1 cellular context compared by ENCODE assay signal in genomic region chr22:49595465-49596078, GRCh38.
TF ChIP-seq lines count a peak whose summit lies in the region.

No MANE protein-coding gene starts in this region.

TF ChIP-seq in HEK293, 187 proteins besides CTCF, POLR2A, EP300 and RAD21 (continued from another document):
- TF ChIP-seq, protein P1, sequence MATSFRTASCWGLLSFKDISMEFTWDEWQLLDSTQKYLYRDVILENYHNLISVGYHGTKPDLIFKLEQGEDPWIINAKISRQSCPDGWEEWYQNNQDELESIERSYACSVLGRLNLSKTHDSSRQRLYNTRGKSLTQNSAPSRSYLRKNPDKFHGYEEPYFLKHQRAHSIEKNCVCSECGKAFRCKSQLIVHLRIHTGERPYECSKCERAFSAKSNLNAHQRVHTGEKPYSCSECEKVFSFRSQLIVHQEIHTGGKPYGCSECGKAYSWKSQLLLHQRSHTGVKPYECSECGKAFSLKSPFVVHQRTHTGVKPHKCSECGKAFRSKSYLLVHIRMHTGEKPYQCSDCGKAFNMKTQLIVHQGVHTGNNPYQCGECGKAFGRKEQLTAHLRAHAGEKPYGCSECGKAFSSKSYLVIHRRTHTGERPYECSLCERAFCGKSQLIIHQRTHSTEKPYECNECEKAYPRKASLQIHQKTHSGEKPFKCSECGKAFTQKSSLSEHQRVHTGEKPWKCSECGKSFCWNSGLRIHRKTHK (tag by site-specific recombination; IDR thresholded peaks at IDR 0.05) = peak; percentile 47
- no peak for TF ChIP-seq ZNF488 (tag by site-specific recombination; IDR thresholded peaks at IDR 0.05)
- TF ChIP-seq ZNF394 (tag by site-specific recombination; IDR thresholded peaks at IDR 0.05; ENCODE audit: borderline replicate concordance) = no peak
- no peak for TF ChIP-seq ZSCAN5A (tag by site-specific recombination; IDR thresholded peaks at IDR 0.05)
- no peak for TF ChIP-seq ZNF211 (tag by site-specific recombination; IDR thresholded peaks at IDR 0.05; ENCODE audit: low read depth)
- no peak for TF ChIP-seq SETDB1 (IDR thresholded peaks at IDR 0.05; ENCODE audit: insufficient read length, low read length)
- TF ChIP-seq ZNF707 (tag by site-specific recombination; IDR thresholded peaks at IDR 0.05) = peak; percentile 18; the same call in 1 of the 2 replicates
- 0 out of 2 replicates have a peak, but pooled peaks have one; percentile 41 for TF ChIP-seq ZNF785 (tag by site-specific recombination; IDR thresholded peaks at IDR 0.05)
- no peak for TF ChIP-seq ZNF404 (tag by site-specific recombination; IDR thresholded peaks at IDR 0.05)
- TF ChIP-seq ZNF138 (tag by site-specific recombination; IDR thresholded peaks at IDR 0.05; ENCODE audit: borderline replicate concordance) = no peak
- TF ChIP-seq ZNF558 (tag by site-specific recombination; IDR thresholded peaks at IDR 0.05) = no peak
- TF ChIP-seq ZNF133 (tag by site-specific recombination; IDR thresholded peaks at IDR 0.05) = no peak
- no peak for TF ChIP-seq OSR2 (tag by site-specific recombination; IDR thresholded peaks at IDR 0.05)
- TF ChIP-seq GLI4 (tag by site-specific recombination; IDR thresholded peaks at IDR 0.05) = no peak
- TF ChIP-seq, protein P2, sequence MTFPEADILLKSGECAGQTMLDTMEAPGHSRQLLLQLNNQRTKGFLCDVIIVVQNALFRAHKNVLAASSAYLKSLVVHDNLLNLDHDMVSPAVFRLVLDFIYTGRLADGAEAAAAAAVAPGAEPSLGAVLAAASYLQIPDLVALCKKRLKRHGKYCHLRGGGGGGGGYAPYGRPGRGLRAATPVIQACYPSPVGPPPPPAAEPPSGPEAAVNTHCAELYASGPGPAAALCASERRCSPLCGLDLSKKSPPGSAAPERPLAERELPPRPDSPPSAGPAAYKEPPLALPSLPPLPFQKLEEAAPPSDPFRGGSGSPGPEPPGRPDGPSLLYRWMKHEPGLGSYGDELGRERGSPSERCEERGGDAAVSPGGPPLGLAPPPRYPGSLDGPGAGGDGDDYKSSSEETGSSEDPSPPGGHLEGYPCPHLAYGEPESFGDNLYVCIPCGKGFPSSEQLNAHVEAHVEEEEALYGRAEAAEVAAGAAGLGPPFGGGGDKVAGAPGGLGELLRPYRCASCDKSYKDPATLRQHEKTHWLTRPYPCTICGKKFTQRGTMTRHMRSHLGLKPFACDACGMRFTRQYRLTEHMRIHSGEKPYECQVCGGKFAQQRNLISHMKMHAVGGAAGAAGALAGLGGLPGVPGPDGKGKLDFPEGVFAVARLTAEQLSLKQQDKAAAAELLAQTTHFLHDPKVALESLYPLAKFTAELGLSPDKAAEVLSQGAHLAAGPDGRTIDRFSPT (tag by site-specific recombination; IDR thresholded peaks at IDR 0.05) = no peak
- TF ChIP-seq ZNF175 (tag by site-specific recombination; IDR thresholded peaks at IDR 0.05) = no peak
- TF ChIP-seq SCRT1 (tag by site-specific recombination; IDR thresholded peaks at IDR 0.05; ENCODE audit: borderline replicate concordance) = no peak
- TF ChIP-seq ZNF140 (tag by site-specific recombination; IDR thresholded peaks at IDR 0.05) = no peak
- no peak for TF ChIP-seq SP2 (tag by site-specific recombination; IDR thresholded peaks at IDR 0.05)
- TF ChIP-seq, protein P3, sequence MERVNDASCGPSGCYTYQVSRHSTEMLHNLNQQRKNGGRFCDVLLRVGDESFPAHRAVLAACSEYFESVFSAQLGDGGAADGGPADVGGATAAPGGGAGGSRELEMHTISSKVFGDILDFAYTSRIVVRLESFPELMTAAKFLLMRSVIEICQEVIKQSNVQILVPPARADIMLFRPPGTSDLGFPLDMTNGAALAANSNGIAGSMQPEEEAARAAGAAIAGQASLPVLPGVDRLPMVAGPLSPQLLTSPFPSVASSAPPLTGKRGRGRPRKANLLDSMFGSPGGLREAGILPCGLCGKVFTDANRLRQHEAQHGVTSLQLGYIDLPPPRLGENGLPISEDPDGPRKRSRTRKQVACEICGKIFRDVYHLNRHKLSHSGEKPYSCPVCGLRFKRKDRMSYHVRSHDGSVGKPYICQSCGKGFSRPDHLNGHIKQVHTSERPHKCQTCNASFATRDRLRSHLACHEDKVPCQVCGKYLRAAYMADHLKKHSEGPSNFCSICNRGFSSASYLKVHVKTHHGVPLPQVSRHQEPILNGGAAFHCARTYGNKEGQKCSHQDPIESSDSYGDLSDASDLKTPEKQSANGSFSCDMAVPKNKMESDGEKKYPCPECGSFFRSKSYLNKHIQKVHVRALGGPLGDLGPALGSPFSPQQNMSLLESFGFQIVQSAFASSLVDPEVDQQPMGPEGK (tag by site-specific recombination; IDR thresholded peaks at IDR 0.05) = no peak
- TF ChIP-seq ZNF658 (tag by site-specific recombination; IDR thresholded peaks at IDR 0.05) = peak; percentile 92; the same call in 1 of the 2 replicates
- no peak for TF ChIP-seq ZBTB6 (tag by site-specific recombination; IDR thresholded peaks at IDR 0.05)
- 0 out of 2 replicates have a peak, but pooled peaks have one; percentile 77 for TF ChIP-seq ZNF155 (tag by site-specific recombination; IDR thresholded peaks at IDR 0.05)
- TF ChIP-seq YY1 (tag by site-specific recombination; IDR thresholded peaks at IDR 0.05) = no peak
- 0 out of 2 replicates have a peak, but pooled peaks have one; percentile 54 for TF ChIP-seq ZNF670 (tag by site-specific recombination; IDR thresholded peaks at IDR 0.05; ENCODE audit: low read depth)
- TF ChIP-seq ZBTB48 (tag by site-specific recombination; IDR thresholded peaks at IDR 0.05) = 0 out of 2 replicates have a peak, but pooled peaks have one; percentile 41
- peak; percentile 40; the same call in 1 of the 2 replicates for TF ChIP-seq ZBTB7A (tag by site-specific recombination; IDR thresholded peaks at IDR 0.05; ENCODE audit: low read depth)
